In genomic region chr17:58303981-58304734, GRCh38 we compare ENCODE assay signal across 8 cellular contexts. TPM values are rescaled to one million over a fixed set of nuclear protein-coding genes. Genes with fewer than 3 reads are reported as not detected.
DNase-seq lines count a peak whose midpoint lies in the region; ATAC-seq and TF ChIP-seq lines count a peak whose summit lies in the region.

No MANE protein-coding gene starts in this region.

- H3K4me3 Mint-ChIP-seq in GM23338 (no peak overlapping the region), mesothelial cell of epicardium (no peak overlapping the region)
- no peak overlapping the region for H3K4me3 Mint-ChIP-seq in activated CD4-positive, alpha-beta T cell treated with anti-CD3 and anti-CD28 coated beads, Interleukin-2, amount 10 ng/mL, durations not matched to agents 24 days and 14 days

- no peak overlapping the region for H3K4me2 ChIP-seq in GM23338

- H3K9me3 Mint-ChIP-seq in GM23338: no peaks in the 10 kb centered on the region
- H3K9me3 Mint-ChIP-seq in activated CD4-positive, alpha-beta T cell treated with anti-CD3 and anti-CD28 coated beads, Interleukin-2, amount 10 ng/mL, durations not matched to agents 24 days and 14 days: no peaks in the 10 kb centered on the region
- peaks cover 4% of the 10 kb centered on the region for H3K9me3 Mint-ChIP-seq in mesothelial cell of epicardium

- H3K4me1 ChIP-seq in GM23338 (ENCODE audit: insufficient read depth) (peaks cover 13% of the 10 kb centered on the region), thoracic aorta (ENCODE audit: control insufficient read depth in 1 of 2, low read depth in 2 of 2) (no peaks in the 10 kb centered on the region)

- H3K27ac Mint-ChIP-seq in GM23338: no peak overlapping the region; the same call in 1 of the 2 replicates
- H3K27ac Mint-ChIP-seq in activated CD4-positive, alpha-beta T cell treated with anti-CD3 and anti-CD28 coated beads, Interleukin-2, amount 10 ng/mL, durations not matched to agents 24 days and 14 days: no peak overlapping the region
- no peak overlapping the region for H3K27ac Mint-ChIP-seq in mesothelial cell of epicardium

- no peaks in the 10 kb centered on the region for H4K20me1 ChIP-seq in GM23338 (replicated peaks; ENCODE audit: insufficient read depth)

- H3K4me1 Mint-ChIP-seq in GM23338 (peaks cover 30% of the 10 kb centered on the region), mesothelial cell of epicardium (no peaks in the 10 kb centered on the region)
- H3K4me1 Mint-ChIP-seq in activated CD4-positive, alpha-beta T cell treated with anti-CD3 and anti-CD28 coated beads, Interleukin-2, amount 10 ng/mL, durations not matched to agents 24 days and 14 days: peaks cover 2% of the 10 kb centered on the region

- H3K27me3 Mint-ChIP-seq in GM23338 (ENCODE audit: insufficient read depth, low read depth, poor library complexity) (peaks cover 7% of the 10 kb centered on the region), mesothelial cell of epicardium (ENCODE audit: low read depth) (peaks cover 8% of the 10 kb centered on the region)
- H3K27me3 Mint-ChIP-seq in activated CD4-positive, alpha-beta T cell treated with anti-CD3 and anti-CD28 coated beads, Interleukin-2, amount 10 ng/mL, durations not matched to agents 24 days and 14 days: no peaks in the 10 kb centered on the region

- intact Hi-C loops in activated CD4-positive, alpha-beta T cell treated with anti-CD3 and anti-CD28 coated beads, Interleukin-2, amount 10 ng/mL, durations not matched to agents 24 days and 14 days (cut with micrococcal nuclease): loop anchor here (1.0 kb wide), 1 partner anchor 143 kb away; no protein-coding TSS in a partner anchor

- no peaks in the 10 kb centered on the region for H3K36me3 ChIP-seq in GM23338 (ENCODE audit: insufficient read depth)
- H3K36me3 ChIP-seq in thoracic aorta: no peaks in the 10 kb centered on the region

- no peaks in the 10 kb centered on the region for H3K79me2 ChIP-seq in GM23338 (replicated peaks; ENCODE audit: insufficient read depth)

- no peaks in the 10 kb centered on the region for H3K27me3 ChIP-seq in GM23338 (ENCODE audit: insufficient read depth)
- H3K27me3 ChIP-seq in thoracic aorta (replicated peaks; ENCODE audit: insufficient read depth): no peaks in the 10 kb centered on the region

- ATAC-seq in GM23338 (peak; percentile 75), thoracic aorta (ENCODE audit: insufficient number of reproducible peaks, low FRiP score, low read depth) (no peak)

- peak; percentile 70 for DNase-seq in CD1c-positive myeloid dendritic cell (ENCODE audit: extremely low spot score)
- DNase-seq in GM23338 (ENCODE audit: low spot score): peak; percentile 82
- peak; percentile 19 for DNase-seq in NCI-H2227 treated with DMSO at 0.1 percent for 48 hours (lab: John Stamatoyannopoulos, UW)
- DNase-seq in activated CD4-positive, alpha-beta T cell treated with anti-CD3 and anti-CD28 coated beads, Interleukin-2, amount 10 ng/mL, durations not matched to agents 24 days and 14 days: peak; percentile 90
- peak; percentile 46 for DNase-seq in effector CD4-positive, alpha-beta T cell
- peak in 1 of 2 experiments; percentile 48 for DNase-seq in mesothelial cell of epicardium (ENCODE audit: low spot score in 2 of 2, unreplicated experiment in 2 of 2)
- no peak for DNase-seq in thoracic aorta (ENCODE audit: low spot score)
- DNase-seq in Kasumi-1 (lab: John Stamatoyannopoulos, UW): no peak

- H3F3A ChIP-seq in GM23338 (replicated peaks; ENCODE audit: low read depth): no peaks in the 10 kb centered on the region

- no peak overlapping the region for H3K4me3 ChIP-seq in GM23338
- no peak overlapping the region for H3K4me3 ChIP-seq in thoracic aorta

- H2AFZ ChIP-seq in GM23338: peak overlapping the region; percentile 97

- no peaks in the 10 kb centered on the region for H3K9me3 ChIP-seq in thoracic aorta

- TF ChIP-seq CTCF in GM23338 (conservative IDR thresholded peaks at IDR 0.05; ENCODE audit: low read depth in 2 of 2) (peak; percentile 87 to 88), mesothelial cell of epicardium (IDR thresholded peaks at IDR 0.05; ENCODE audit: unreplicated experiment) (peak; percentile 67), thoracic aorta (IDR thresholded peaks at IDR 0.05) (peak; percentile 51)

- no peaks in the 10 kb centered on the region for H3K9me2 ChIP-seq in GM23338 (ENCODE audit: insufficient read depth)

- H3K36me3 Mint-ChIP-seq in GM23338 (ENCODE audit: low read depth) (no peaks in the 10 kb centered on the region), mesothelial cell of epicardium (peaks cover under 1% of the 10 kb centered on the region)
- peaks cover 20% of the 10 kb centered on the region for H3K36me3 Mint-ChIP-seq in activated CD4-positive, alpha-beta T cell treated with anti-CD3 and anti-CD28 coated beads, Interleukin-2, amount 10 ng/mL, durations not matched to agents 24 days and 14 days (ENCODE audit: low read depth)

- H3K27ac ChIP-seq in GM23338 (ENCODE audit: low read depth): no peak overlapping the region
- no peak overlapping the region for H3K27ac ChIP-seq in thoracic aorta

TF ChIP-seq in GM23338, 12 proteins besides CTCF, POLR2A, EP300 and RAD21 (continues in another document):
- TF ChIP-seq CREB1 (CRISPR knock-in tag; IDR thresholded peaks at IDR 0.05; ENCODE audit: low read depth): no peak

RNA-seq across cellular contexts. Expression of gene MPO, which starts 23.4 kb away (rescaled TPM):
- total RNA-seq in GM23338 (2014; rRNA removed; shearing (Covaris generic)): 0.12 TPM in 1 of 2 replicates, not detected in the other
- 0.08 TPM in 1 of 2 replicates, not detected in the other for polyA plus RNA-seq in GM23338 (2016; fragmentation: Nextera tagmentation; extraction: Ambion mirVana)
- not detected in 2 replicates for total RNA-seq in activated CD4-positive, alpha-beta T cell treated with anti-CD3 and anti-CD28 coated beads, Interleukin-2, amount 10 ng/mL, durations not matched to agents 24 days and 14 days
- total RNA-seq in mesothelial cell of epicardium (not detected in 3 replicates), thoracic aorta (under 1 TPM in 1 of 2 donors, not detected in 1; 0.14 TPM)

RNA-seq across cellular contexts. Expression of gene TSPOAP1, which starts 24.4 kb away (rescaled TPM):
- 11.8 and 12.9 TPM in 2 replicates for total RNA-seq in GM23338 (2014; rRNA removed; shearing (Covaris generic))
- 6.3 and 7.3 TPM in 2 replicates for polyA plus RNA-seq in GM23338 (2016; fragmentation: Nextera tagmentation; extraction: Ambion mirVana)
- 22.6 and 23.6 TPM in 2 replicates for total RNA-seq in activated CD4-positive, alpha-beta T cell treated with anti-CD3 and anti-CD28 coated beads, Interleukin-2, amount 10 ng/mL, durations not matched to agents 24 days and 14 days
- total RNA-seq in mesothelial cell of epicardium (87.2 to 88.8 TPM (median 88.4 TPM) in 3 replicates), thoracic aorta (10 to 100 TPM; 22.6 to 26.3 TPM)

RNA-seq across cellular contexts. Expression of gene SUPT4H1, which starts 47.8 kb away (rescaled TPM):
- total RNA-seq in GM23338 (2014; rRNA removed; shearing (Covaris generic)): 82.2 and 87.0 TPM in 2 replicates
- 73.9 and 83.7 TPM in 2 replicates for polyA plus RNA-seq in GM23338 (2016; fragmentation: Nextera tagmentation; extraction: Ambion mirVana)
- total RNA-seq in activated CD4-positive, alpha-beta T cell treated with anti-CD3 and anti-CD28 coated beads, Interleukin-2, amount 10 ng/mL, durations not matched to agents 24 days and 14 days: 139 and 143 TPM in 2 replicates
- total RNA-seq in mesothelial cell of epicardium: 76.8 to 90.7 TPM (median 86.6 TPM) in 3 replicates
- 10 to 100 TPM; 30.6 to 37.3 TPM for total RNA-seq in thoracic aorta

Comparison
In these comparisons a context has a peak if more than half of its experiments do, and no peak if none do; other contexts are left out.
1. DNase-seq: peak in CD1c-positive myeloid dendritic cell (single experiment), GM23338 (single experiment), NCI-H2227 treated with DMSO at 0.1 percent for 48 hours (single experiment), activated CD4-positive, alpha-beta T cell treated with anti-CD3 and anti-CD28 coated beads, Interleukin-2, amount 10 ng/mL, durations not matched to agents 24 days and 14 days (single experiment) and effector CD4-positive, alpha-beta T cell (single experiment); none in thoracic aorta (single experiment) and Kasumi-1 (0 of 2).
2. Peak in every context shown above with its lines, with median percentiles within 50 percentile points of each other: CTCF ChIP-seq.